8 cellular contexts compared by ENCODE assay signal in genomic region chr17:28925912-28926365, GRCh38. TPM values are rescaled to one million over a fixed set of nuclear protein-coding genes. Genes with fewer than 3 reads are reported as not detected.
DNase-seq lines count a peak whose midpoint lies in the region; ATAC-seq and TF ChIP-seq lines count a peak whose summit lies in the region.

No MANE protein-coding gene starts in this region.

- H3K4me3 ChIP-seq in astrocyte of the cerebellum (ENCODE audit: low read depth, low read length) (no peak overlapping the region), mucosa of descending colon (no peak overlapping the region)

- H3K27me3 Mint-ChIP-seq in type B pancreatic cell, result no peaks in the 10 kb centered on the region

- H3K9me3 ChIP-seq in mucosa of descending colon, result no peaks in the 10 kb centered on the region

- CTCF ChIA-PET in HEK293T (lab: Yijun Ruan, JAX), result interaction anchor here (0.6 to 1.4 kb wide), 2 partner anchors 162 to 185 kb away, joined by 3 to 5 read pairs; no protein-coding TSS in a partner anchor

- H3K27ac Mint-ChIP-seq in type B pancreatic cell, result no peak overlapping the region

- TF ChIP-seq CTCF in astrocyte of the cerebellum (IDR thresholded peaks at IDR 0.05; ENCODE audit: low read depth, low read length, missing control alignments) (no peak), mucosa of descending colon (IDR thresholded peaks at IDR 0.05) (no peak), type B pancreatic cell (conservative IDR thresholded peaks at IDR 0.05) (no peak)

- H3K4me3 Mint-ChIP-seq in type B pancreatic cell, result no peak overlapping the region

- no peaks in the 10 kb centered on the region for H3K36me3 ChIP-seq in mucosa of descending colon (ENCODE audit: low read depth)

- in situ Hi-C loops in astrocyte of the cerebellum (cut with HindIII; ENCODE audit: low sequenced_read_pairs), result no loop called here

- POLR2A ChIA-PET in HEK293T (lab: Yijun Ruan, JAX), result interaction anchor here (1.0 to 1.2 kb wide), 2 partner anchors 25 to 201 kb away, joined by 3 to 4 read pairs; partner anchors contain the start of gene PHF12

- H3K36me3 Mint-ChIP-seq in type B pancreatic cell, result peaks cover 27% of the 10 kb centered on the region

- intact Hi-C loops in mucosa of descending colon (cut with DNase I, micrococcal nuclease), result no loop called here

- no peaks in the 10 kb centered on the region for H3K4me1 ChIP-seq in mucosa of descending colon (ENCODE audit: low read depth)

- peaks cover 10% of the 10 kb centered on the region for H3K4me1 Mint-ChIP-seq in type B pancreatic cell (ENCODE audit: unreplicated experiment)

- no peaks in the 10 kb centered on the region for H3K9me3 Mint-ChIP-seq in type B pancreatic cell

- peak; percentile 20 for DNase-seq in activated T-cell treated with anti-CD3 and anti-CD28 coated beads for 1 hour (ENCODE audit: low read depth)
- DNase-seq in activated T-cell treated with anti-CD3 and anti-CD28 coated beads, Interleukin-2, amount 50 U/mL, for 48 hours, result no peak
- DNase-seq in SIG-M5 treated with dmso at 0.1 percent for 504 hours (lab: John Stamatoyannopoulos, UW; ENCODE audit: unreplicated experiment), result peak; percentile 87
- DNase-seq in astrocyte of the cerebellum (ENCODE audit: low read depth), result peak; percentile 76
- DNase-seq in mucosa of descending colon, result no peak
- no peak for DNase-seq in type B pancreatic cell (ENCODE audit: extremely low spot score, unreplicated experiment)
- no peak for DNase-seq in HEK293T (ENCODE audit: extremely low spot score)
- no peak for DNase-seq in NCI-H128 (lab: John Stamatoyannopoulos, UW; ENCODE audit: unreplicated experiment)

- ATAC-seq in mucosa of descending colon, result peak; percentile 85

TF ChIP-seq in HEK293T, 16 proteins besides CTCF, POLR2A, EP300 and RAD21:
- TF ChIP-seq FOXK2 (IDR thresholded peaks at IDR 0.05) (no peak), ARNT (IDR thresholded peaks at IDR 0.05) (no peak), HDGF (IDR thresholded peaks at IDR 0.05; ENCODE audit: borderline replicate concordance) (no peak), BHLHE40 (IDR thresholded peaks at IDR 0.05; ENCODE audit: borderline replicate concordance) (no peak), CTBP1 (IDR thresholded peaks at IDR 0.05; ENCODE audit: borderline replicate concordance) (no peak), PKNOX1 (IDR thresholded peaks at IDR 0.05) (no peak), ZNF384 (IDR thresholded peaks at IDR 0.05) (no peak), LEF1 (IDR thresholded peaks at IDR 0.05; ENCODE audit: borderline replicate concordance) (no peak), NFRKB (IDR thresholded peaks at IDR 0.05) (no peak), SUZ12 (IDR thresholded peaks at IDR 0.05) (no peak)

RNA-seq across cellular contexts. Expression of gene DHRS13, which starts 23.1 kb away (rescaled TPM):
- total RNA-seq in mucosa of descending colon, result 10 to 100 TPM in 1 of 3 donors, 1 to 10 TPM in 2; 7.1 to 10.1 (median 7.3) TPM
- 19.3 and 20.4 TPM in 2 replicates for total RNA-seq in type B pancreatic cell (ENCODE audit: low replicate concordance)

RNA-seq across cellular contexts. Expression of gene PHF12, which starts 25.4 kb away (rescaled TPM):
- 10 to 100 TPM; 35.9 to 59.7 (median 39.2) TPM for total RNA-seq in mucosa of descending colon
- 47.8 and 58.0 TPM in 2 replicates for total RNA-seq in type B pancreatic cell (ENCODE audit: low replicate concordance)

RNA-seq across cellular contexts. Expression of gene FLOT2, which starts 28.4 kb away (rescaled TPM):
- total RNA-seq in mucosa of descending colon (10 to 100 TPM; 87.9 to 98.0 (median 89.8) TPM), type B pancreatic cell (ENCODE audit: low replicate concordance) (73.1 and 90.6 TPM in 2 replicates)

Comparison
In these comparisons a context has a peak if more than half of its experiments do, and no peak if none do; other contexts are left out.
1. DNase-seq: peak in activated T-cell treated with anti-CD3 and anti-CD28 coated beads for 1 hour (single experiment), SIG-M5 treated with dmso at 0.1 percent for 504 hours (single experiment) and astrocyte of the cerebellum (single experiment); none in activated T-cell treated with anti-CD3 and anti-CD28 coated beads, Interleukin-2, amount 50 U/mL, for 48 hours (0 of 2), mucosa of descending colon (0 of 3), type B pancreatic cell (single experiment), HEK293T (single experiment) and NCI-H128 (single experiment).